29 cellular contexts compared by ENCODE assay signal in genomic region chr14:36258241-36258640, GRCh38.
"Had no signal": no experiment of that assay in that cellular context is flagged by ENCODE, and none has a peak within 500 bp of the region (broad histone marks: within the 10 kb centered on the region; RNA-seq: fewer than 3 reads in every experiment).

No MANE protein-coding gene starts in this region.

- DNase-seq: activated CD4-positive, alpha-beta memory T cell treated with anti-CD3 and anti-CD28 coated beads, Interleukin-2, amount 10 ng/mL, durations not matched to agents 7 days and 5 days; activated CD4-positive, alpha-beta T cell treated with anti-CD3 and anti-CD28 coated beads for 1 hour; activated CD4-positive, alpha-beta T cell treated with anti-CD3 and anti-CD28 coated beads for 4 hours; activated CD4-positive, alpha-beta T cell treated with anti-CD3 and anti-CD28 coated beads, Interleukin-2, amount 10 ng/mL, durations not matched to agents 7 days and 5 days; activated CD4-positive, alpha-beta T cell treated with anti-CD3 and anti-CD28 coated beads, Interleukin-2, amount 50 U/mL, for 4 hours; activated CD8-positive, alpha-beta memory T cell treated with anti-CD3 and anti-CD28 coated beads, Interleukin-2, amount 50 U/mL, for 48 hours; activated gamma-delta T cell; activated naive CD4-positive, alpha-beta T cell; activated naive CD4-positive, alpha-beta T cell treated with anti-CD3 and anti-CD28 coated beads, Interleukin-2, amount 10 ng/mL, durations not matched to agents 7 days and 5 days; activated naive CD8-positive, alpha-beta T cell treated with anti-CD3 and anti-CD28 coated beads, Interleukin-2, amount 10 ng/mL, durations not matched to agents 7 days and 5 days; activated T-cell treated with anti-CD3 and anti-CD28 coated beads for 4 hours; activated T-cell treated with anti-CD3 and anti-CD28 coated beads, Interleukin-2, amount 50 U/mL, for 24 hours; activated T-cell treated with anti-CD3 and anti-CD28 coated beads, Interleukin-2, amount 50 U/mL, for 72 hours; central memory CD4-positive, alpha-beta T cell; cerebellar nuclear complex; colonic mucosa; effector CD8-positive, alpha-beta T cell; foreskin fibroblast; head of caudate nucleus; T-helper 2 cell had no signal

- H3K4me1 ChIP-seq: ascending aorta, breast epithelium had no signal

- H3K27ac ChIP-seq: ascending aorta, breast epithelium, cardiac muscle cell, colonic mucosa, epithelial cell of prostate had no signal

- H3K9me3 ChIP-seq: ascending aorta, breast epithelium, colonic mucosa had no signal

- H3K27me3 ChIP-seq: ascending aorta, breast epithelium, cardiac muscle cell, colonic mucosa had no signal

- H3K36me3 ChIP-seq: ascending aorta, breast epithelium, cardiac muscle cell, colonic mucosa had no signal

- FAIRE-seq: endometrium, endothelial cell of umbilical vein, frontal cortex had no signal

- H3K4me3 ChIP-seq: ascending aorta, breast epithelium, cardiac muscle cell, colonic mucosa had no signal

- ATAC-seq: activated naive CD4-positive, alpha-beta T cell treated with anti-CD3 and anti-CD28 coated beads, Interleukin-2, amount 50 U/mL, for 72 hours; activated T-cell treated with anti-CD3 and anti-CD28 coated beads, Interleukin-2, amount 50 U/mL, for 72 hours; WTC11 had no signal
